Comparison of ENCODE assay signal across 1 cellular context in genomic region chr13:24512208-24513068, GRCh38.
TF ChIP-seq lines count a peak whose summit lies in the region.

TSS of gene PARP4 (minus strand) at chr13:24512778. CDS start at chr13:24503776, 9,002 bp downstream.

TF ChIP-seq in HepG2, 621 proteins besides CTCF, POLR2A, EP300 and RAD21 (continued from another document and continues in another):
- TF ChIP-seq PRDM10 (CRISPR knock-in tag; IDR thresholded peaks at IDR 0.05; ENCODE audit: low read depth) (peak; percentile 37; the same call in 1 of the 2 replicates), ATF5 (CRISPR knock-in tag; IDR thresholded peaks at IDR 0.05; ENCODE audit: low read depth) (0 out of 2 replicates have a peak, but pooled peaks have one; percentile 56), ZNF678 (CRISPR knock-in tag; IDR thresholded peaks at IDR 0.05) (0 out of 2 replicates have a peak, but pooled peaks have one; percentile 87), STAT6 (CRISPR knock-in tag; IDR thresholded peaks at IDR 0.05; ENCODE audit: borderline replicate concordance) (0 out of 2 replicates have a peak, but pooled peaks have one; percentile 7), ZNF816 (CRISPR knock-in tag; IDR thresholded peaks at IDR 0.05; ENCODE audit: borderline replicate concordance) (no peak), NCOR1 (IDR thresholded peaks at IDR 0.05; ENCODE audit: borderline replicate concordance, low read length) (peak; percentile 66; the same call in 1 of the 2 replicates), TCF7L2 (IDR thresholded peaks at IDR 0.05; ENCODE audit: low read depth, low read length) (no peak), NKX3-1 (CRISPR knock-in tag; IDR thresholded peaks at IDR 0.05) (peak; percentile 66; the same call in 1 of the 2 replicates), MYPOP (CRISPR knock-in tag; IDR thresholded peaks at IDR 0.05) (peak; percentile 97), NFIB (CRISPR knock-in tag; IDR thresholded peaks at IDR 0.05; ENCODE audit: borderline replicate concordance) (no peak), GABPA (IDR thresholded peaks at IDR 0.05; ENCODE audit: low read depth, low read length) (peak; percentile 74), GABPA (CRISPR knock-in tag; IDR thresholded peaks at IDR 0.05; ENCODE audit: low read depth) (peak; percentile 71), MEIS2 (CRISPR knock-in tag; IDR thresholded peaks at IDR 0.05) (peak; percentile 51; the same call in 1 of the 2 replicates), PRDM15 (CRISPR knock-in tag; IDR thresholded peaks at IDR 0.05) (peak; percentile 78), GMEB2 (CRISPR knock-in tag; IDR thresholded peaks at IDR 0.05; ENCODE audit: low read depth) (no peak), MLX (CRISPR knock-in tag; IDR thresholded peaks at IDR 0.05) (no peak), PCBP1 (IDR thresholded peaks at IDR 0.05; ENCODE audit: borderline replicate concordance, low read depth, low read length) (0 out of 2 replicates have a peak, but pooled peaks have one; percentile 4), ZNF770 (CRISPR knock-in tag; IDR thresholded peaks at IDR 0.05) (peak; percentile 61; the same call in 1 of the 2 replicates), MYC (CRISPR knock-in tag; IDR thresholded peaks at IDR 0.05; ENCODE audit: borderline replicate concordance) (peak; percentile 91), ZFP1 (CRISPR knock-in tag; IDR thresholded peaks at IDR 0.05) (no peak; the same call in 1 of the 2 replicates), E2F5 (CRISPR knock-in tag; conservative IDR thresholded peaks at IDR 0.05) (peak; percentile 47; the same call in 1 of the 2 replicates), ZNF614 (CRISPR knock-in tag; IDR thresholded peaks at IDR 0.05; ENCODE audit: borderline replicate concordance) (peak; percentile 66), SP2 (CRISPR knock-in tag; IDR thresholded peaks at IDR 0.05) (peak; percentile 59; the same call in 1 of the 2 replicates), RBFOX2 (IDR thresholded peaks at IDR 0.05; ENCODE audit: low read depth, low read length) (peak; percentile 98), CBFB (CRISPR knock-in tag; IDR thresholded peaks at IDR 0.05) (peak; percentile 84), CCDC6 (CRISPR knock-in tag; IDR thresholded peaks at IDR 0.05) (peak; percentile 27; the same call in 1 of the 2 replicates), ELF4 (CRISPR knock-in tag; IDR thresholded peaks at IDR 0.05; ENCODE audit: borderline replicate concordance) (peak; percentile 74), SIN3A (IDR thresholded peaks at IDR 0.05; ENCODE audit: borderline replicate concordance, low read depth, low read length) (peak; percentile 50; the same call in 1 of the 2 replicates), SALL2 (CRISPR knock-in tag; IDR thresholded peaks at IDR 0.05) (peak; percentile 46; the same call in 1 of the 2 replicates), MED13 (CRISPR knock-in tag; IDR thresholded peaks at IDR 0.05) (peak; percentile 61; the same call in 1 of the 2 replicates), TFDP1 (CRISPR knock-in tag; IDR thresholded peaks at IDR 0.05; ENCODE audit: borderline replicate concordance) (peak; percentile 76; the same call in 1 of the 2 replicates), MEF2D (CRISPR knock-in tag; IDR thresholded peaks at IDR 0.05) (peak; percentile 76), RBAK (CRISPR knock-in tag; IDR thresholded peaks at IDR 0.05) (no peak), ETV5 (CRISPR knock-in tag; IDR thresholded peaks at IDR 0.05; ENCODE audit: borderline replicate concordance) (peak; percentile 76), ZNF496 (CRISPR knock-in tag; IDR thresholded peaks at IDR 0.05; ENCODE audit: insufficient replicate concordance) (no peak), NR2F6 (IDR thresholded peaks at IDR 0.05) (peak; percentile 57), NR2F6 (CRISPR knock-in tag; IDR thresholded peaks at IDR 0.05) (peak; percentile 38; the same call in 1 of the 2 replicates), TP53 (CRISPR knock-in tag; conservative IDR thresholded peaks at IDR 0.05) (no peak), ZNF615 (CRISPR knock-in tag; IDR thresholded peaks at IDR 0.05; ENCODE audit: borderline replicate concordance) (0 out of 2 replicates have a peak, but pooled peaks have one; percentile 50)
